1 cellular context compared by ENCODE assay signal in the genomic region with DNA sequence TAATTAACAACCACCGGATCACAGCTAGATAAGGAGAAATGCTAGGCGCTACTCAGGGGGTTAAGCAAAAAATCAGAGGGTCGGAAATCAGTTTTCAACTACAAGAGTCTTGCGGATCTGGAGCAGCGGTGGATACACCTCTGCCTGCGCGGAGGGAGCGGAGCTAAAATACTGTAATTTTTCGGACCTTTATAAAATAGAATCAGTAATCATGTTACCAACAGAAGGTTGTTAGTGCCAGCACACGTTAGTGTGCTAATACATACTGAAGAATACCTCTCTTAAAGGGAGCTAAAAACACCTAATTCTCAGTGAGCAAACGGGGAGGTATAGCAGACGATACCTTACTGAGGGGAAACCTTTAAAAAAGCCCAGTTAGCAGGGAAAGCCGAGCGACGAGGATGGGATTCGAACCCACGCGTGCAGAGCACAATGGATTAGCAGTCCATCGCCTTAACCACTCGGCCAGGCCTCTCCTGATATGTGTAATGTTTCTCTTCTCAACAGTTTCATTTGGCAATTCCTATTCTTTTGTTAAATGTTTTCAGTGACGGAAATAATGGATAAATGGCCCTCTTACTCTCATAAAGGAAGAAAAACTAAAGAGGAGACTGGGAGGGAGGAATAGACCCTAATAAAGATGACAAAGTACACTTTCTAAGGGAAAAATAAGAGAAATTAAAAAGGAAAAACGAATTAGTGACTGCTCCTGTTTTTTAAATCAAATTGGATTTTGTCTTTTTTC.
TF ChIP-seq lines count a peak whose summit lies in the region.

No MANE protein-coding gene starts in this region.

TF ChIP-seq in HCT116, 20 proteins besides CTCF, POLR2A, EP300 and RAD21 (continued from another document):
- TF ChIP-seq, protein P1, sequence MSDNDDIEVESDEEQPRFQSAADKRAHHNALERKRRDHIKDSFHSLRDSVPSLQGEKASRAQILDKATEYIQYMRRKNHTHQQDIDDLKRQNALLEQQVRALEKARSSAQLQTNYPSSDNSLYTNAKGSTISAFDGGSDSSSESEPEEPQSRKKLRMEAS (IDR thresholded peaks at IDR 0.05) = peak; percentile 81
- TF ChIP-seq EGR1 (IDR thresholded peaks at IDR 0.05; ENCODE audit: low read depth) = no peak
- TF ChIP-seq CEBPB (IDR thresholded peaks at IDR 0.05; ENCODE audit: low read depth) = peak; percentile 66
- TF ChIP-seq, protein P2, sequence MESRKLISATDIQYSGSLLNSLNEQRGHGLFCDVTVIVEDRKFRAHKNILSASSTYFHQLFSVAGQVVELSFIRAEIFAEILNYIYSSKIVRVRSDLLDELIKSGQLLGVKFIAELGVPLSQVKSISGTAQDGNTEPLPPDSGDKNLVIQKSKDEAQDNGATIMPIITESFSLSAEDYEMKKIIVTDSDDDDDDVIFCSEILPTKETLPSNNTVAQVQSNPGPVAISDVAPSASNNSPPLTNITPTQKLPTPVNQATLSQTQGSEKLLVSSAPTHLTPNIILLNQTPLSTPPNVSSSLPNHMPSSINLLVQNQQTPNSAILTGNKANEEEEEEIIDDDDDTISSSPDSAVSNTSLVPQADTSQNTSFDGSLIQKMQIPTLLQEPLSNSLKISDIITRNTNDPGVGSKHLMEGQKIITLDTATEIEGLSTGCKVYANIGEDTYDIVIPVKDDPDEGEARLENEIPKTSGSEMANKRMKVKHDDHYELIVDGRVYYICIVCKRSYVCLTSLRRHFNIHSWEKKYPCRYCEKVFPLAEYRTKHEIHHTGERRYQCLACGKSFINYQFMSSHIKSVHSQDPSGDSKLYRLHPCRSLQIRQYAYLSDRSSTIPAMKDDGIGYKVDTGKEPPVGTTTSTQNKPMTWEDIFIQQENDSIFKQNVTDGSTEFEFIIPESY (IDR thresholded peaks at IDR 0.05; ENCODE audit: extremely low read depth, insufficient replicate concordance, low read length) = no peak
- TF ChIP-seq EZH2 (IDR thresholded peaks at IDR 0.05) = no peak
- peak; percentile 27; the same call in 1 of the 2 replicates for TF ChIP-seq POLR2AphosphoS5 (IDR thresholded peaks at IDR 0.05; ENCODE audit: low read depth, low read length)
- TF ChIP-seq SP1 (IDR thresholded peaks at IDR 0.05; ENCODE audit: low read depth) = no peak
- no peak for TF ChIP-seq TCF7L2 (IDR thresholded peaks at IDR 0.05; ENCODE audit: borderline replicate concordance, extremely low read depth, insufficient read depth, insufficient read length)
- TF ChIP-seq, protein P3, sequence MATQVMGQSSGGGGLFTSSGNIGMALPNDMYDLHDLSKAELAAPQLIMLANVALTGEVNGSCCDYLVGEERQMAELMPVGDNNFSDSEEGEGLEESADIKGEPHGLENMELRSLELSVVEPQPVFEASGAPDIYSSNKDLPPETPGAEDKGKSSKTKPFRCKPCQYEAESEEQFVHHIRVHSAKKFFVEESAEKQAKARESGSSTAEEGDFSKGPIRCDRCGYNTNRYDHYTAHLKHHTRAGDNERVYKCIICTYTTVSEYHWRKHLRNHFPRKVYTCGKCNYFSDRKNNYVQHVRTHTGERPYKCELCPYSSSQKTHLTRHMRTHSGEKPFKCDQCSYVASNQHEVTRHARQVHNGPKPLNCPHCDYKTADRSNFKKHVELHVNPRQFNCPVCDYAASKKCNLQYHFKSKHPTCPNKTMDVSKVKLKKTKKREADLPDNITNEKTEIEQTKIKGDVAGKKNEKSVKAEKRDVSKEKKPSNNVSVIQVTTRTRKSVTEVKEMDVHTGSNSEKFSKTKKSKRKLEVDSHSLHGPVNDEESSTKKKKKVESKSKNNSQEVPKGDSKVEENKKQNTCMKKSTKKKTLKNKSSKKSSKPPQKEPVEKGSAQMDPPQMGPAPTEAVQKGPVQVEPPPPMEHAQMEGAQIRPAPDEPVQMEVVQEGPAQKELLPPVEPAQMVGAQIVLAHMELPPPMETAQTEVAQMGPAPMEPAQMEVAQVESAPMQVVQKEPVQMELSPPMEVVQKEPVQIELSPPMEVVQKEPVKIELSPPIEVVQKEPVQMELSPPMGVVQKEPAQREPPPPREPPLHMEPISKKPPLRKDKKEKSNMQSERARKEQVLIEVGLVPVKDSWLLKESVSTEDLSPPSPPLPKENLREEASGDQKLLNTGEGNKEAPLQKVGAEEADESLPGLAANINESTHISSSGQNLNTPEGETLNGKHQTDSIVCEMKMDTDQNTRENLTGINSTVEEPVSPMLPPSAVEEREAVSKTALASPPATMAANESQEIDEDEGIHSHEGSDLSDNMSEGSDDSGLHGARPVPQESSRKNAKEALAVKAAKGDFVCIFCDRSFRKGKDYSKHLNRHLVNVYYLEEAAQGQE (IDR thresholded peaks at IDR 0.05; ENCODE audit: low read depth) = no peak
- peak; percentile 8 for TF ChIP-seq YY1 (IDR thresholded peaks at IDR 0.05; ENCODE audit: extremely low read depth, insufficient replicate concordance, low read depth, low read length)
- TF ChIP-seq ZNF274 (IDR thresholded peaks at IDR 0.05; ENCODE audit: low read depth, low read length) = no peak
- no peak for TF ChIP-seq ZFX (IDR thresholded peaks at IDR 0.05)
- peak; percentile 91 for TF ChIP-seq CBX3 (IDR thresholded peaks at IDR 0.05; ENCODE audit: low read depth)
- no peak for TF ChIP-seq SRF (IDR thresholded peaks at IDR 0.05; ENCODE audit: low read depth)
- TF ChIP-seq JUND (IDR thresholded peaks at IDR 0.05) = no peak; the same call in 1 of the 2 replicates
- TF ChIP-seq SIN3A (IDR thresholded peaks at IDR 0.05; ENCODE audit: low read depth) = no peak; the same call in 1 of the 2 replicates
- TF ChIP-seq, protein P4, sequence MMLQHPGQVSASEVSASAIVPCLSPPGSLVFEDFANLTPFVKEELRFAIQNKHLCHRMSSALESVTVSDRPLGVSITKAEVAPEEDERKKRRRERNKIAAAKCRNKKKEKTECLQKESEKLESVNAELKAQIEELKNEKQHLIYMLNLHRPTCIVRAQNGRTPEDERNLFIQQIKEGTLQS (IDR thresholded peaks at IDR 0.05) = peak; percentile 97
- 0 out of 2 replicates have a peak, but pooled peaks have one; percentile 22 for TF ChIP-seq FOSL1 (IDR thresholded peaks at IDR 0.05; ENCODE audit: low read depth)
